Comparison of ENCODE assay signal across 1 cellular context in genomic region chr1:2278591-2279209, GRCh38.
TF ChIP-seq lines count a peak whose summit lies in the region.

No MANE protein-coding gene starts in this region.

TF ChIP-seq in H1, 55 proteins besides CTCF, POLR2A, EP300 and RAD21:
- no peak for TF ChIP-seq KDM1A (IDR thresholded peaks at IDR 0.05; ENCODE audit: borderline replicate concordance, low read length)
- TF ChIP-seq KDM5A (IDR thresholded peaks at IDR 0.05; ENCODE audit: low read length): no peak
- no peak for TF ChIP-seq POU5F1 (IDR thresholded peaks at IDR 0.05; ENCODE audit: low read depth, low read length)
- TF ChIP-seq RFX5 (IDR thresholded peaks at IDR 0.05; ENCODE audit: borderline replicate concordance, low read depth, low read length): no peak
- TF ChIP-seq SUZ12 (IDR thresholded peaks at IDR 0.05; ENCODE audit: low read length): no peak
- TF ChIP-seq HDAC6 (IDR thresholded peaks at IDR 0.05; ENCODE audit: low read depth, low read length): no peak
